ENCODE assay signal across 15 cellular contexts in genomic region chr12:106897082-106897481, GRCh38. TPM values are rescaled to one million over a fixed set of nuclear protein-coding genes. Genes with fewer than 3 reads are reported as not detected.
DNase-seq lines count a peak whose midpoint lies in the region; ATAC-seq and TF ChIP-seq lines count a peak whose summit lies in the region.
"Had no signal": no experiment of that assay in that cellular context is flagged by ENCODE, and none has a peak within 500 bp of the region (broad histone marks: within the 10 kb centered on the region; RNA-seq: fewer than 3 reads in every experiment).

No MANE protein-coding gene starts in this region.

- CTCF ChIA-PET in activated CD8-positive, alpha-beta memory T cell treated with anti-CD3 and anti-CD28 coated beads, Interleukin-2, amount 10 ng/mL, durations not matched to agents 7 days and 5 days (lab: Charles Lee), result interaction anchor here (1.0 kb wide), 1 partner anchor 11 kb away, joined by 3 read pairs; no protein-coding TSS in a partner anchor

- ATAC-seq in activated CD8-positive, alpha-beta memory T cell treated with anti-CD3 and anti-CD28 coated beads, Interleukin-2, amount 10 ng/mL, durations not matched to agents 7 days and 5 days, result no peak
- ATAC-seq: pancreas had no signal

- no peak overlapping the region for H3K4me3 Mint-ChIP-seq in activated CD8-positive, alpha-beta memory T cell treated with anti-CD3 and anti-CD28 coated beads, Interleukin-2, amount 10 ng/mL, durations not matched to agents 7 days and 5 days
- H3K4me3 Mint-ChIP-seq: activated CD4-positive, alpha-beta T cell treated with anti-CD3 and anti-CD28 coated beads, Interleukin-2, amount 10 ng/mL, durations not matched to agents 24 days and 14 days had no signal

- peak; percentile 39 for DNase-seq in DMS53 (lab: John Stamatoyannopoulos, UW)
- DNase-seq in DMS53 treated with DMSO at 0.1 percent for 48 hours (lab: John Stamatoyannopoulos, UW; ENCODE audit: unreplicated experiment), result no peak
- DNase-seq in astrocyte of the hippocampus (ENCODE audit: low read depth, low spot score), result peak; percentile 12
- DNase-seq in myocyte (ENCODE audit: low read depth), result peak; percentile 21
- no peak for DNase-seq in activated CD8-positive, alpha-beta memory T cell treated with anti-CD3 and anti-CD28 coated beads, Interleukin-2, amount 10 ng/mL, durations not matched to agents 7 days and 5 days
- DNase-seq in stimulated activated CD4-positive, alpha-beta T cell treated with anti-CD3 and anti-CD28 coated beads, Interleukin-2, amount 100 ng/mL, for 48 hours, result no peak
- no peak for DNase-seq in activated T-cell treated with anti-CD3 and anti-CD28 coated beads, Interleukin-2, amount 50 U/mL, for 1 hour
- DNase-seq: activated CD4-positive, alpha-beta T cell treated with anti-CD3 and anti-CD28 coated beads, Interleukin-2, amount 10 ng/mL, durations not matched to agents 24 days and 14 days; DND-41; GOT3; NCI-H2029 treated with DMSO at 0.1 percent for 48 hours; pancreas; stimulated activated CD8-positive, alpha-beta memory T cell treated with anti-CD3 and anti-CD28 coated beads, Interleukin-4, amount 100 ng/mL, for 48 hours; trophoblast cell had no signal

- peaks cover 18% of the 10 kb centered on the region for H3K27me3 Mint-ChIP-seq in activated CD8-positive, alpha-beta memory T cell treated with anti-CD3 and anti-CD28 coated beads, Interleukin-2, amount 10 ng/mL, durations not matched to agents 7 days and 5 days

- no peaks in the 10 kb centered on the region for H3K9me3 Mint-ChIP-seq in activated CD8-positive, alpha-beta memory T cell treated with anti-CD3 and anti-CD28 coated beads, Interleukin-2, amount 10 ng/mL, durations not matched to agents 7 days and 5 days (ENCODE audit: low read depth)
- H3K9me3 Mint-ChIP-seq: activated CD4-positive, alpha-beta T cell treated with anti-CD3 and anti-CD28 coated beads, Interleukin-2, amount 10 ng/mL, durations not matched to agents 24 days and 14 days had no signal

- no peaks in the 10 kb centered on the region for H3K36me3 Mint-ChIP-seq in activated CD8-positive, alpha-beta memory T cell treated with anti-CD3 and anti-CD28 coated beads, Interleukin-2, amount 10 ng/mL, durations not matched to agents 7 days and 5 days

- peak; percentile 32; the same call in 1 of the 2 replicates for TF ChIP-seq CTCF in LNCAP (IDR thresholded peaks at IDR 0.05)

- no peak overlapping the region for H3K27ac Mint-ChIP-seq in activated CD8-positive, alpha-beta memory T cell treated with anti-CD3 and anti-CD28 coated beads, Interleukin-2, amount 10 ng/mL, durations not matched to agents 7 days and 5 days
- H3K27ac Mint-ChIP-seq: activated CD4-positive, alpha-beta T cell treated with anti-CD3 and anti-CD28 coated beads, Interleukin-2, amount 10 ng/mL, durations not matched to agents 24 days and 14 days had no signal

- peaks cover 8% of the 10 kb centered on the region for H3K4me1 Mint-ChIP-seq in activated CD8-positive, alpha-beta memory T cell treated with anti-CD3 and anti-CD28 coated beads, Interleukin-2, amount 10 ng/mL, durations not matched to agents 7 days and 5 days

RNA-seq across cellular contexts. Expression of gene TMEM263, which starts 58.6 kb away (rescaled TPM):
- total RNA-seq in myocyte, result 77.9 and 105 TPM in 2 replicates
- polyA plus RNA-seq in myocyte (2012), result 49.0 TPM
- total RNA-seq in activated CD8-positive, alpha-beta memory T cell treated with anti-CD3 and anti-CD28 coated beads, Interleukin-2, amount 10 ng/mL, durations not matched to agents 7 days and 5 days, result 10 to 100 TPM; 18.9 to 28.8 TPM

Comparison
In these comparisons a context has a peak if more than half of its experiments do, and no peak if none do; other contexts are left out.
1. DNase-seq: peak in DMS53 (single experiment), astrocyte of the hippocampus (single experiment) and myocyte (single experiment); none in DMS53 treated with DMSO at 0.1 percent for 48 hours (single experiment), activated CD8-positive, alpha-beta memory T cell treated with anti-CD3 and anti-CD28 coated beads, Interleukin-2, amount 10 ng/mL, durations not matched to agents 7 days and 5 days (single experiment), stimulated activated CD4-positive, alpha-beta T cell treated with anti-CD3 and anti-CD28 coated beads, Interleukin-2, amount 100 ng/mL, for 48 hours (0 of 2) and activated T-cell treated with anti-CD3 and anti-CD28 coated beads, Interleukin-2, amount 50 U/mL, for 1 hour (single experiment).